ENCODE assay signal across 8 cellular contexts in the genomic region with DNA sequence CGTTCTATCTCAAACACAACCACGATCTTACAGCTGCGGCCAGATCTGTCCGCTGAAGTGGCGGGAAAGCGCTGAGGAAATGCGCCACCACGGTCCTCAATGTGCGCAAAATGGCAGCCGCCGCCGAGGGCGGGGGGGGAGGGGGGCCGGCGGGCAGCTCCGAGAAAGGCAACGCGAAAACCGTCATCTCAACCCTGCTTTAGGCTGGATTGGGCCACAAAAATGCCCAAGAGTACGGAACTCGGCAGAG. TPM values are rescaled to one million over a fixed set of nuclear protein-coding genes. Genes with fewer than 3 reads are reported as not detected.
A peak's percentile ranks its signal among the peaks of the same experiment; 100 is the strongest.
DNase-seq lines count a peak whose midpoint lies in the region; ATAC-seq and TF ChIP-seq lines count a peak whose summit lies in the region.

No MANE protein-coding gene starts in this region.

- peak overlapping the region; percentile 95 to 100 for H3K9ac ChIP-seq in duodenal mucosa (ENCODE audit: low read depth in 1 of 2, low read length in 2 of 2)

- H3K27ac Mint-ChIP-seq in activated CD4-positive, alpha-beta T cell treated with anti-CD3 and anti-CD28 coated beads, Interleukin-2, amount 10 ng/mL, durations not matched to agents 24 days and 14 days: peak overlapping the region; percentile 98

- peaks cover 0 to 2% of the 10 kb centered on the region in 2 donors for H3K9me3 ChIP-seq in duodenal mucosa (ENCODE audit: control insufficient read depth in 1 of 2, low read length in 2 of 2)

- peaks cover 34% of the 10 kb centered on the region in 2 donors for H3K36me3 ChIP-seq in duodenal mucosa (ENCODE audit: control insufficient read depth in 1 of 2, insufficient read depth in 2 of 2, low read length in 2 of 2)

- no peaks in the 10 kb centered on the region for H3K27me3 ChIP-seq in duodenal mucosa (ENCODE audit: control insufficient read depth in 1 of 2, insufficient read depth in 2 of 2, low read length in 2 of 2)

- peak overlapping the region; percentile 91 for H3K4me3 Mint-ChIP-seq in activated CD4-positive, alpha-beta T cell treated with anti-CD3 and anti-CD28 coated beads, Interleukin-2, amount 10 ng/mL, durations not matched to agents 24 days and 14 days

- intact Hi-C loops in activated CD4-positive, alpha-beta T cell treated with anti-CD3 and anti-CD28 coated beads, Interleukin-2, amount 10 ng/mL, durations not matched to agents 24 days and 14 days (cut with micrococcal nuclease): loop anchor here (1.0 to 5.0 kb wide), 6 partner anchors 8 to 373 kb away; a partner anchor contains a TSS

- peak; percentile 79 for DNase-seq in GM13977 (ENCODE audit: low spot score)
- DNase-seq in NCI-H1436 treated with DMSO at 0.1 percent for 48 hours (lab: John Stamatoyannopoulos, UW): peak; percentile 14
- no peak for DNase-seq in activated CD4-positive, alpha-beta T cell treated with anti-CD3 and anti-CD28 coated beads, Interleukin-2, amount 10 ng/mL, durations not matched to agents 24 days and 14 days
- DNase-seq in medulla oblongata (ENCODE audit: extremely low spot score): peak; percentile 67
- DNase-seq in stimulated activated CD8-positive, alpha-beta memory T cell treated with anti-CD3 and anti-CD28 coated beads, Interleukin-12 subunit alpha, Interleukin-12 subunit beta, amount 100 ng/mL, for 24 hours (ENCODE audit: extremely low read depth): peak; percentile 51
- DNase-seq in NCI-H128 (lab: John Stamatoyannopoulos, UW; ENCODE audit: unreplicated experiment): no peak

- in situ Hi-C loops in GM13977 (cut with MboI; ENCODE audit: low pct_unique_long_range_greater_than_20kb, low sequenced_read_pairs, unreplicated experiment): no loop called here

- no peaks in the 10 kb centered on the region for H3K9me3 Mint-ChIP-seq in activated CD4-positive, alpha-beta T cell treated with anti-CD3 and anti-CD28 coated beads, Interleukin-2, amount 10 ng/mL, durations not matched to agents 24 days and 14 days

- peak; percentile 32 for ATAC-seq in HG02571 (IDR thresholded peaks at IDR 0.05; ENCODE audit: unreplicated experiment)

- H3K4me3 ChIP-seq in duodenal mucosa (ENCODE audit: low read depth in 1 of 2, low read length in 2 of 2): peak overlapping the region; percentile 96 to 100

- no peak for TF ChIP-seq CTCF in GM13977 (IDR thresholded peaks at IDR 0.05; ENCODE audit: extremely low read depth, insufficient read depth, missing control alignments)

- peak overlapping the region; percentile 98 for H3K27ac ChIP-seq in duodenal mucosa (ENCODE audit: low read depth, low read length)

- H3K36me3 Mint-ChIP-seq in activated CD4-positive, alpha-beta T cell treated with anti-CD3 and anti-CD28 coated beads, Interleukin-2, amount 10 ng/mL, durations not matched to agents 24 days and 14 days (ENCODE audit: low read depth): peaks cover 52% of the 10 kb centered on the region

- H3K4me1 Mint-ChIP-seq in activated CD4-positive, alpha-beta T cell treated with anti-CD3 and anti-CD28 coated beads, Interleukin-2, amount 10 ng/mL, durations not matched to agents 24 days and 14 days: peaks cover 50% of the 10 kb centered on the region

- peaks cover 2% of the 10 kb centered on the region for H3K27me3 Mint-ChIP-seq in activated CD4-positive, alpha-beta T cell treated with anti-CD3 and anti-CD28 coated beads, Interleukin-2, amount 10 ng/mL, durations not matched to agents 24 days and 14 days

- peaks cover 39 to 45% of the 10 kb centered on the region in 2 donors for H3K4me1 ChIP-seq in duodenal mucosa (ENCODE audit: control insufficient read depth in 1 of 2, insufficient read depth in 2 of 2, low read length in 2 of 2)

RNA-seq across cellular contexts. Expression of a gene that starts 0.4 kb away (rescaled TPM):
- 415 and 419 TPM in 2 replicates for total RNA-seq in activated CD4-positive, alpha-beta T cell treated with anti-CD3 and anti-CD28 coated beads, Interleukin-2, amount 10 ng/mL, durations not matched to agents 24 days and 14 days

RNA-seq across cellular contexts. Expression of a gene that starts 27.3 kb away (rescaled TPM):
- 35.8 and 36.7 TPM in 2 replicates for total RNA-seq in activated CD4-positive, alpha-beta T cell treated with anti-CD3 and anti-CD28 coated beads, Interleukin-2, amount 10 ng/mL, durations not matched to agents 24 days and 14 days

Comparison
In these comparisons a context has a peak if more than half of its experiments do, and no peak if none do; other contexts are left out.
1. DNase-seq: peak in GM13977 (single experiment), NCI-H1436 treated with DMSO at 0.1 percent for 48 hours (single experiment), medulla oblongata (single experiment) and stimulated activated CD8-positive, alpha-beta memory T cell treated with anti-CD3 and anti-CD28 coated beads, Interleukin-12 subunit alpha, Interleukin-12 subunit beta, amount 100 ng/mL, for 24 hours (single experiment); none in activated CD4-positive, alpha-beta T cell treated with anti-CD3 and anti-CD28 coated beads, Interleukin-2, amount 10 ng/mL, durations not matched to agents 24 days and 14 days (single experiment) and NCI-H128 (single experiment).